Comparison of ENCODE assay signal across 1 cellular context in the genomic region with DNA sequence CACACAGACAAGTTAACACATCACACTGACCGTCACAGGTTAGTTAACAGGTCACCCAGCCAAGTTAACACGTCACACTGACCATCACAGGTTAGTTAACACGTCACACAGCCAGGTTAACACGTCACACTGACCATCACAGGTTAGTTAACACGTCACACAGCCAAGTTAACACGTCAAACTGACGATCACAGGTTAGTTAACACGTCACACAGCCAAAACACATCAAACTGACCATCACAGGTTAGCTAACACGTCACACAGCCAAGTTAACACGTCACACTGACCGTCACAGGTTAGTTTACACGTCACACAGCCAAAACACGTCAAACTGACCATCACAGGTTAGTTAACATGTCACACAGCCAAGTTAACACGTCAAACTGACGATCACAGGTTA.
TF ChIP-seq lines count a peak whose summit lies in the region.

No MANE protein-coding gene starts in this region.

TF ChIP-seq in HEK293, 187 proteins besides CTCF, POLR2A, EP300 and RAD21:
- 0 out of 2 replicates have a peak, but pooled peaks have one; percentile 20 for TF ChIP-seq ZBTB21 (tag by site-specific recombination; IDR thresholded peaks at IDR 0.05)
